ENCODE assay signal across 1 cellular context in genomic region chr12:100229036-100229635, GRCh38.
TF ChIP-seq lines count a peak whose summit lies in the region.

No MANE protein-coding gene starts in this region.

TF ChIP-seq in SK-N-SH treated with all-trans-retinoic acid at 6 μM for 48 hours, 23 proteins besides CTCF, POLR2A, EP300 and RAD21 (continued from another document):
- no peak for TF ChIP-seq PATZ1 (CRISPR knock-in tag; IDR thresholded peaks at IDR 0.05; ENCODE audit: borderline replicate concordance)
- no peak for TF ChIP-seq PPARA (CRISPR knock-in tag; IDR thresholded peaks at IDR 0.05; ENCODE audit: borderline replicate concordance)
- no peak for TF ChIP-seq TOX (CRISPR knock-in tag; IDR thresholded peaks at IDR 0.05; ENCODE audit: borderline replicate concordance)
- no peak for TF ChIP-seq ESRRG (CRISPR knock-in tag; IDR thresholded peaks at IDR 0.05)
- no peak for TF ChIP-seq ZFP3 (CRISPR knock-in tag; IDR thresholded peaks at IDR 0.05)
- no peak for TF ChIP-seq ARNTL (CRISPR knock-in tag; IDR thresholded peaks at IDR 0.05; ENCODE audit: borderline replicate concordance, low read depth)
- no peak for TF ChIP-seq ZNF70 (CRISPR knock-in tag; IDR thresholded peaks at IDR 0.05)
- no peak for TF ChIP-seq POU6F1 (CRISPR knock-in tag; IDR thresholded peaks at IDR 0.05; ENCODE audit: borderline replicate concordance, low read depth)
TF ChIP-seq in SK-N-SH treated with all-trans-retinoic acid at 6 μM for 48 hours: peak in this region for 0.
